1 cellular context compared by ENCODE assay signal in the genomic region with DNA sequence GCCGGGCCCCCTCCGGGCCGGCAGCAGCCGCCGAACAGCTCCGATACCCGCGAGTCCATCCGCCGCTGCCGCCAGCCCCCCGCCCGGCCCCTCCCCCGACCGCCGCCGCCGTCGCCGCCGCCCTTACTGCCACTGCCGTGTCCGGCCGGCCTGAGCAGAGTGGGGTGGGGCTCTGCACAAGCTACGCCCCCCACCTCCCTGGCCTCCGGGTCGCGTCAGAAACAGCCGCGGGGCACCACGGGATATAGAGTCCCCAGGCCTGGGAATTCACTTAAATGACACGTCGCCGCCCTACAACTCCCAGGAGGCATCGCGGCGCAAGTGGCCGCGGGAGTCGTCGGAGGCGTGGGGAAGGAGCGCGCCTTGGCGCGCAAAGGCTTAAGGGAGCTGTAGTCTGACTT.
TF ChIP-seq lines count a peak whose summit lies in the region.

GTPBP2 (minus strand) TSS at position 161 of the 401 bp plus-strand sequence; CDS start at position 59, 102 bp downstream.

TF ChIP-seq in K562, 482 proteins besides CTCF, POLR2A, EP300 and RAD21 (continued from another document and continues in another):
- TF ChIP-seq, protein P1, sequence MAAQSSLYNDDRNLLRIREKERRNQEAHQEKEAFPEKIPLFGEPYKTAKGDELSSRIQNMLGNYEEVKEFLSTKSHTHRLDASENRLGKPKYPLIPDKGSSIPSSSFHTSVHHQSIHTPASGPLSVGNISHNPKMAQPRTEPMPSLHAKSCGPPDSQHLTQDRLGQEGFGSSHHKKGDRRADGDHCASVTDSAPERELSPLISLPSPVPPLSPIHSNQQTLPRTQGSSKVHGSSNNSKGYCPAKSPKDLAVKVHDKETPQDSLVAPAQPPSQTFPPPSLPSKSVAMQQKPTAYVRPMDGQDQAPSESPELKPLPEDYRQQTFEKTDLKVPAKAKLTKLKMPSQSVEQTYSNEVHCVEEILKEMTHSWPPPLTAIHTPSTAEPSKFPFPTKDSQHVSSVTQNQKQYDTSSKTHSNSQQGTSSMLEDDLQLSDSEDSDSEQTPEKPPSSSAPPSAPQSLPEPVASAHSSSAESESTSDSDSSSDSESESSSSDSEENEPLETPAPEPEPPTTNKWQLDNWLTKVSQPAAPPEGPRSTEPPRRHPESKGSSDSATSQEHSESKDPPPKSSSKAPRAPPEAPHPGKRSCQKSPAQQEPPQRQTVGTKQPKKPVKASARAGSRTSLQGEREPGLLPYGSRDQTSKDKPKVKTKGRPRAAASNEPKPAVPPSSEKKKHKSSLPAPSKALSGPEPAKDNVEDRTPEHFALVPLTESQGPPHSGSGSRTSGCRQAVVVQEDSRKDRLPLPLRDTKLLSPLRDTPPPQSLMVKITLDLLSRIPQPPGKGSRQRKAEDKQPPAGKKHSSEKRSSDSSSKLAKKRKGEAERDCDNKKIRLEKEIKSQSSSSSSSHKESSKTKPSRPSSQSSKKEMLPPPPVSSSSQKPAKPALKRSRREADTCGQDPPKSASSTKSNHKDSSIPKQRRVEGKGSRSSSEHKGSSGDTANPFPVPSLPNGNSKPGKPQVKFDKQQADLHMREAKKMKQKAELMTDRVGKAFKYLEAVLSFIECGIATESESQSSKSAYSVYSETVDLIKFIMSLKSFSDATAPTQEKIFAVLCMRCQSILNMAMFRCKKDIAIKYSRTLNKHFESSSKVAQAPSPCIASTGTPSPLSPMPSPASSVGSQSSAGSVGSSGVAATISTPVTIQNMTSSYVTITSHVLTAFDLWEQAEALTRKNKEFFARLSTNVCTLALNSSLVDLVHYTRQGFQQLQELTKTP (IDR thresholded peaks at IDR 0.05; ENCODE audit: low read depth in 1 of 2, partially characterized antibody in 2 of 2) = peak in 1 of 2 experiments; percentile 99
- TF ChIP-seq BCL6 (CRISPR knock-in tag; IDR thresholded peaks at IDR 0.05) (0 out of 2 replicates have a peak, but pooled peaks have one; percentile 54), ZNF511 (CRISPR knock-in tag; IDR thresholded peaks at IDR 0.05) (no peak), E2F8 (IDR thresholded peaks at IDR 0.05; ENCODE audit: low read depth, partially characterized antibody) (peak; percentile 82), KLF13 (tag; IDR thresholded peaks at IDR 0.05; ENCODE audit: borderline replicate concordance, low read depth) (0 out of 2 replicates have a peak, but pooled peaks have one; percentile 9), HMGN3 (IDR thresholded peaks at IDR 0.05; ENCODE audit: borderline replicate concordance, extremely low read depth, insufficient read length, low read depth, low read length) (peak; percentile 91), MAZ (CRISPR knock-in tag; conservative IDR thresholded peaks at IDR 0.05 in 1 of 2, IDR thresholded peaks at IDR 0.05 in 1 of 2) (peak in 1 of 2 experiments; percentile 78; a peak in 2 of 4 replicates), CREB1 (IDR thresholded peaks at IDR 0.05) (peak; percentile 96), CREB1 (CRISPR knock-in tag; IDR thresholded peaks at IDR 0.05) (peak; percentile 92), SRF (CRISPR knock-in tag; IDR thresholded peaks at IDR 0.05) (peak in 1 of 2 experiments; percentile 66; a peak in 2 of 4 replicates), TEAD1 (CRISPR knock-in tag; IDR thresholded peaks at IDR 0.05) (peak in 1 of 2 experiments; percentile 58; a peak in 1 of 4 replicates), ETS1 (conservative IDR thresholded peaks at IDR 0.05; ENCODE audit: control insufficient read depth, low read depth, low read length) (peak; percentile 98), ZNF583 (CRISPR knock-in tag; IDR thresholded peaks at IDR 0.05) (0 out of 2 replicates have a peak, but pooled peaks have one; percentile 6), L3MBTL2 (IDR thresholded peaks at IDR 0.05) (no peak), ZBTB5 (IDR thresholded peaks at IDR 0.05) (no peak), JUND (IDR thresholded peaks at IDR 0.05; ENCODE audit: borderline replicate concordance, low read depth, low read length) (peak; percentile 79), JUND (tag; IDR thresholded peaks at IDR 0.05; ENCODE audit: borderline replicate concordance, low read depth, low read length) (no peak; the same call in 2 of the 3 replicates), PCBP1 (IDR thresholded peaks at IDR 0.05; ENCODE audit: low read depth, low read length, poor library complexity, severe bottlenecking) (peak; percentile 71), NR2C1 (IDR thresholded peaks at IDR 0.05) (no peak), NR2C1 (tag; IDR thresholded peaks at IDR 0.05) (peak; percentile 97), SREBF1 (IDR thresholded peaks at IDR 0.05; ENCODE audit: borderline replicate concordance, low read depth, low read length) (0 out of 2 replicates have a peak, but pooled peaks have one; percentile 18), ZNF644 (tag; IDR thresholded peaks at IDR 0.05; ENCODE audit: low read depth) (peak; percentile 96), CXXC5 (CRISPR knock-in tag; IDR thresholded peaks at IDR 0.05) (peak; percentile 98), ASH1L (IDR thresholded peaks at IDR 0.05; ENCODE audit: borderline replicate concordance, low read depth, partially characterized antibody) (peak; percentile 2), SIX5 (IDR thresholded peaks at IDR 0.05; ENCODE audit: borderline replicate concordance in 1 of 2, insufficient read depth in 1 of 2, low read depth in 1 of 2, low read length in 2 of 2) (peak; percentile 95 to 99), EGR1 (conservative IDR thresholded peaks at IDR 0.05) (peak; percentile 36), HCFC1 (IDR thresholded peaks at IDR 0.05; ENCODE audit: low read depth, low read length) (peak; percentile 99), ZBTB12 (CRISPR knock-in tag; IDR thresholded peaks at IDR 0.05) (peak; percentile 88), POU5F1 (IDR thresholded peaks at IDR 0.05; ENCODE audit: borderline replicate concordance, low read depth, low read length, partially characterized antibody) (peak; percentile 80), PHF8 (IDR thresholded peaks at IDR 0.05; ENCODE audit: borderline replicate concordance, low read length) (0 out of 2 replicates have a peak, but pooled peaks have one; percentile 23), ZNF699 (CRISPR knock-in tag; IDR thresholded peaks at IDR 0.05; ENCODE audit: insufficient replicate concordance) (no peak), ATF1 (CRISPR knock-in tag; IDR thresholded peaks at IDR 0.05) (no peak; the same call in 1 of the 2 replicates), ATF1 (tag; IDR thresholded peaks at IDR 0.05) (peak; percentile 95), ZNF589 (CRISPR knock-in tag; IDR thresholded peaks at IDR 0.05; ENCODE audit: low read depth) (0 out of 2 replicates have a peak, but pooled peaks have one; percentile 58), MXI1 (IDR thresholded peaks at IDR 0.05; ENCODE audit: low read depth, low read length) (peak; percentile 65), RBM22 (IDR thresholded peaks at IDR 0.05; ENCODE audit: low read depth, low read length, poor library complexity, severe bottlenecking) (peak; percentile 67), ZNF408 (CRISPR knock-in tag; IDR thresholded peaks at IDR 0.05; ENCODE audit: low read depth) (no peak), LCOR (CRISPR knock-in tag; IDR thresholded peaks at IDR 0.05) (0 out of 2 replicates have a peak, but pooled peaks have one; percentile 1), E2F1 (CRISPR knock-in tag; IDR thresholded peaks at IDR 0.05) (peak; percentile 91; the same call in 1 of the 2 replicates), ELF4 (CRISPR knock-in tag; IDR thresholded peaks at IDR 0.05) (0 out of 2 replicates have a peak, but pooled peaks have one; percentile 4)
- TF ChIP-seq, protein P2, sequence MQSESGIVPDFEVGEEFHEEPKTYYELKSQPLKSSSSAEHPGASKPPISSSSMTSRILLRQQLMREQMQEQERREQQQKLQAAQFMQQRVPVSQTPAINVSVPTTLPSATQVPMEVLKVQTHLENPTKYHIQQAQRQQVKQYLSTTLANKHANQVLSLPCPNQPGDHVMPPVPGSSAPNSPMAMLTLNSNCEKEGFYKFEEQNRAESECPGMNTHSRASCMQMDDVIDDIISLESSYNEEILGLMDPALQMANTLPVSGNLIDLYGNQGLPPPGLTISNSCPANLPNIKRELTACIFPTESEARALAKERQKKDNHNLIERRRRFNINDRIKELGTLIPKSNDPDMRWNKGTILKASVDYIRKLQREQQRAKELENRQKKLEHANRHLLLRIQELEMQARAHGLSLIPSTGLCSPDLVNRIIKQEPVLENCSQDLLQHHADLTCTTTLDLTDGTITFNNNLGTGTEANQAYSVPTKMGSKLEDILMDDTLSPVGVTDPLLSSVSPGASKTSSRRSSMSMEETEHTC (IDR thresholded peaks at IDR 0.05) = no peak
- TF ChIP-seq, protein P3, sequence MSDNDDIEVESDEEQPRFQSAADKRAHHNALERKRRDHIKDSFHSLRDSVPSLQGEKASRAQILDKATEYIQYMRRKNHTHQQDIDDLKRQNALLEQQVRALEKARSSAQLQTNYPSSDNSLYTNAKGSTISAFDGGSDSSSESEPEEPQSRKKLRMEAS (CRISPR knock-in tag; IDR thresholded peaks at IDR 0.05) = 0 out of 2 replicates have a peak, but pooled peaks have one; percentile 30
